15 cellular contexts compared by ENCODE assay signal in the genomic region with DNA sequence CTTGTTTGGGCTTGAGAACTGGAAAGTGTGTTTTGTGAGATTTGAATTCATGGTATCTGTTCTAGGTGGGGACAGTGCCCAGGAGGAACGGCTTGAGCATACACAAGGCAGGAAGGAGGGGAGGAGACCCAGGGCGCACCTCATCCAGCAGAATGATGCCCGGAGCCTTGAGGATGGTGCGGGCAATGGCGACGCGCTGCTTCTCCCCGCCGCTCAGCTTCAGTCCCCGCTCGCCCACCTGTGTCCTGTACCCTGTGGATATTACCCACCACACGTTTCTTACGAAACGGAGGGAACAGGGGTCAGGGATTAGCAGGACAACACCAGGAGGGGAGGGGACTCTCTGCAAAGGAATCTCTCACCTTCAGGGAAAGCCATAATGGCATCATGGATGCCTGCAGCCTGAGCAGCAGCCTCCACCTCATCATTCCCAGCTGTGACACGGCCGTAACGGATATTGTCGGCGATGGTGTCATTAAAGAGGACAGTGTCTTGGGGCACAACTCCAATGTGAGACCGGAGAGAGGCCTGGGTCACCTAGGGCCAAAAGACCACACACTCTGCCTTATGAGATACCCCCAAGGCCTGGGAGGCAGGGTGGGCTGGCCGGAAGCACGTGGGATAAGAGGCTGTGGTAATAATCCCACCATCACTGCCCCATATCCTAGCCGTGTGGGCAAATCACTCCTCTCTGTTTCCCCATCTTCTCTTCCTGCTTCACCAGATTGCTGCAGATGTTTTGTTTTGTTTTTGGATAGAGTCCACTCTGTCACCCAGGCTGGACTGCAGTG. TPM values are rescaled to one million over a fixed set of nuclear protein-coding genes. Genes with fewer than 3 reads are reported as not detected.
DNase-seq lines count a peak whose midpoint lies in the region; ATAC-seq and TF ChIP-seq lines count a peak whose summit lies in the region.
"Had no signal": no experiment of that assay in that cellular context is flagged by ENCODE, and none has a peak within 500 bp of the region (broad histone marks: within the 10 kb centered on the region; RNA-seq: fewer than 3 reads in every experiment).

No MANE protein-coding gene starts in this region.

- peaks cover 0 to 2% (median 0%) of the 10 kb centered on the region in 8 donors for H3K9me3 Mint-ChIP-seq in CD4-positive, alpha-beta memory T cell
- H3K9me3 Mint-ChIP-seq in activated naive CD8-positive, alpha-beta T cell treated with anti-CD3 and anti-CD28 coated beads, Interleukin-2, amount 50 U/mL, for 24 hours, result no peaks in the 10 kb centered on the region
- H3K9me3 Mint-ChIP-seq: H9, WTC11 had no signal

- peaks cover 22 to 54% (median 37%) of the 10 kb centered on the region in 4 donors for H3K4me1 Mint-ChIP-seq in CD4-positive, alpha-beta memory T cell
- H3K4me1 Mint-ChIP-seq in activated naive CD8-positive, alpha-beta T cell treated with anti-CD3 and anti-CD28 coated beads, Interleukin-2, amount 50 U/mL, for 24 hours, result peaks cover 46% of the 10 kb centered on the region

- peak overlapping the region in 7 of 8 donors; percentile 15 to 91 (median 74) for H3K4me3 Mint-ChIP-seq in CD4-positive, alpha-beta memory T cell
- H3K4me3 Mint-ChIP-seq in activated naive CD8-positive, alpha-beta T cell treated with anti-CD3 and anti-CD28 coated beads, Interleukin-2, amount 50 U/mL, for 24 hours, result no peak overlapping the region
- H3K4me3 Mint-ChIP-seq: H9, WTC11 had no signal

- POLR2A ChIA-PET in CD4-positive, alpha-beta memory T cell (lab: Charles Lee; ENCODE audit: partially characterized antibody), result interaction anchor here (0.9 to 15.3 kb wide), 13 partner anchors 19 to 84 kb away, joined by 4 to 424 read pairs (median 7); partner anchors contain the start of genes ANKZF1, ATG9A, CNPPD1 and DNAJB2

- H3K9me2 ChIP-seq in MM.1S (replicated peaks; ENCODE audit: insufficient read depth, low read length), result no peaks in the 10 kb centered on the region

- no peak for DNase-seq in CD4-positive, alpha-beta memory T cell
- DNase-seq in MM.1S (no peak), tibial nerve (ENCODE audit: low spot score in 2 of 2) (no peak)
- DNase-seq in activated naive CD8-positive, alpha-beta T cell treated with anti-CD3 and anti-CD28 coated beads, Interleukin-2, amount 50 U/mL, for 24 hours, result no peak
- DNase-seq: esophagus squamous epithelium, H9, islet precursor cell, NCI-H2081, NCI-H526 treated with DMSO at 0.1 percent for 48 hours had no signal

- TF ChIP-seq POLR2A in tibial nerve (IDR thresholded peaks at IDR 0.05), result no peak

- H3K9me3 ChIP-seq in CD4-positive, alpha-beta memory T cell (ENCODE audit: control insufficient read depth in 1 of 2, low read length in 2 of 2), result no peaks in the 10 kb centered on the region
- no peaks in the 10 kb centered on the region for H3K9me3 ChIP-seq in MM.1S (replicated peaks; ENCODE audit: insufficient read depth, low read length)
- H3K9me3 ChIP-seq in neutrophil, result no peaks in the 10 kb centered on the region
- no peaks in the 10 kb centered on the region for H3K9me3 ChIP-seq in tibial nerve
- H3K9me3 ChIP-seq: esophagus squamous epithelium, heart left ventricle, right atrium auricular region had no signal

- H3K27ac Mint-ChIP-seq in CD4-positive, alpha-beta memory T cell, result peak overlapping the region; percentile 93 to 96 (median 96)
- H3K27ac Mint-ChIP-seq in activated naive CD8-positive, alpha-beta T cell treated with anti-CD3 and anti-CD28 coated beads, Interleukin-2, amount 50 U/mL, for 24 hours, result peak overlapping the region; percentile 74
- H3K27ac Mint-ChIP-seq: WTC11 had no signal

- no peak overlapping the region for H3K9ac ChIP-seq in MM.1S (ENCODE audit: low read length)

- no peak for TF ChIP-seq EP300 in tibial nerve (IDR thresholded peaks at IDR 0.05)

- peaks cover 12% of the 10 kb centered on the region; the same call in 1 of the 2 replicates for H3K79me2 ChIP-seq in MM.1S (ENCODE audit: low read length)

- H2AFZ ChIP-seq in MM.1S (ENCODE audit: low read length), result no peak overlapping the region

- H3K4me2 ChIP-seq in MM.1S (ENCODE audit: low read depth, low read length), result 0 out of 2 replicates have a peak overlapping the region, but pooled peaks have one; percentile 19

- peak overlapping the region; percentile 46 for H3K27ac ChIP-seq in CD4-positive, alpha-beta memory T cell (ENCODE audit: low read depth, low read length)
- H3K27ac ChIP-seq in MM.1S (ENCODE audit: low read length) (peak overlapping the region; percentile 24; the same call in 1 of the 2 replicates), neutrophil (peak overlapping the region; percentile 13), tibial nerve (peak overlapping the region in 1 of 4 donors; percentile 7)
- H3K27ac ChIP-seq: right atrium auricular region had no signal

- H3K36me3 Mint-ChIP-seq in CD4-positive, alpha-beta memory T cell, result peaks cover 11 to 25% of the 10 kb centered on the region in 2 donors
- H3K36me3 Mint-ChIP-seq in activated naive CD8-positive, alpha-beta T cell treated with anti-CD3 and anti-CD28 coated beads, Interleukin-2, amount 50 U/mL, for 24 hours (ENCODE audit: low read depth), result peaks cover 29% of the 10 kb centered on the region

- no peaks in the 10 kb centered on the region for H3K27me3 ChIP-seq in CD4-positive, alpha-beta memory T cell (ENCODE audit: insufficient read depth, low read length)
- H3K27me3 ChIP-seq in MM.1S (replicated peaks; ENCODE audit: insufficient read depth, low read length), result no peaks in the 10 kb centered on the region
- peaks cover 5% of the 10 kb centered on the region for H3K27me3 ChIP-seq in neutrophil
- H3K27me3 ChIP-seq in tibial nerve, result no peaks in the 10 kb centered on the region
- H3K27me3 ChIP-seq: esophagus squamous epithelium, heart left ventricle, right atrium auricular region had no signal

- intact Hi-C loops in CD4-positive, alpha-beta memory T cell (cut with micrococcal nuclease), result loop anchor here (1.0 to 10.0 kb wide), 6 partner anchors 33 to 156 kb away; partner anchors contain the start of genes DNAJB2 and NHEJ1

- no peak for TF ChIP-seq CTCF in MM.1S (IDR thresholded peaks at IDR 0.05; ENCODE audit: low read length)
- TF ChIP-seq CTCF in neutrophil (IDR thresholded peaks at IDR 0.05), result no peak
- TF ChIP-seq CTCF in tibial nerve (IDR thresholded peaks at IDR 0.05), result no peak

- CTCF ChIA-PET in CD4-positive, alpha-beta memory T cell (lab: Charles Lee; ENCODE audit: partially characterized antibody), result interaction anchor here (0.7 to 14.5 kb wide), 29 partner anchors 10 to 176 kb away, joined by 3 to 253 read pairs (median 4); partner anchors contain the start of genes ANKZF1, ATG9A, CNPPD1 and DNAJB2

- peaks cover 38% of the 10 kb centered on the region for H3K4me1 ChIP-seq in CD4-positive, alpha-beta memory T cell (ENCODE audit: insufficient read depth, low read length)
- peaks cover 10% of the 10 kb centered on the region; the same call in 1 of the 2 replicates for H3K4me1 ChIP-seq in MM.1S (ENCODE audit: low read length)
- peaks cover 52 to 62% of the 10 kb centered on the region in 2 experiments for H3K4me1 ChIP-seq in neutrophil (ENCODE audit: control insufficient read depth in 1 of 2, insufficient read depth in 1 of 2, low read depth in 1 of 2, low read length in 1 of 2)
- H3K4me1 ChIP-seq in tibial nerve, result peaks cover 0 to 26% (median 12%) of the 10 kb centered on the region in 4 donors

- no peaks in the 10 kb centered on the region for H3K27me3 Mint-ChIP-seq in CD4-positive, alpha-beta memory T cell
- no peaks in the 10 kb centered on the region for H3K27me3 Mint-ChIP-seq in activated naive CD8-positive, alpha-beta T cell treated with anti-CD3 and anti-CD28 coated beads, Interleukin-2, amount 50 U/mL, for 24 hours

- peaks cover 12% of the 10 kb centered on the region for H3F3A ChIP-seq in MM.1S (ENCODE audit: insufficient read depth, low read length)

- H3K36me3 ChIP-seq in CD4-positive, alpha-beta memory T cell (ENCODE audit: insufficient read depth, low read length), result peaks cover 24% of the 10 kb centered on the region
- no peaks in the 10 kb centered on the region for H3K36me3 ChIP-seq in MM.1S (replicated peaks; ENCODE audit: insufficient read depth, low read length)
- peaks cover 50% of the 10 kb centered on the region for H3K36me3 ChIP-seq in neutrophil
- peaks cover 0 to 77% (median 15%) of the 10 kb centered on the region in 3 donors for H3K36me3 ChIP-seq in tibial nerve

- H3K4me3 ChIP-seq in CD4-positive, alpha-beta memory T cell (ENCODE audit: low read length in 2 of 2), result no peak overlapping the region
- H3K4me3 ChIP-seq in MM.1S (ENCODE audit: low read length) (no peak overlapping the region), neutrophil (ENCODE audit: low read depth in 1 of 2, low read length in 1 of 2) (no peak overlapping the region), tibial nerve (no peak overlapping the region)
- H3K4me3 ChIP-seq: esophagus squamous epithelium, heart left ventricle, right atrium auricular region had no signal

- no peaks in the 10 kb centered on the region for H4K20me1 ChIP-seq in MM.1S (ENCODE audit: insufficient read depth, low read length)

- no peak for ATAC-seq in activated naive CD8-positive, alpha-beta T cell treated with anti-CD3 and anti-CD28 coated beads, Interleukin-2, amount 50 U/mL, for 24 hours
- no peak for ATAC-seq in HG03439 (IDR thresholded peaks at IDR 0.05; ENCODE audit: unreplicated experiment)
- ATAC-seq in GM18520 (IDR thresholded peaks at IDR 0.05; ENCODE audit: unreplicated experiment), result no peak
- ATAC-seq: heart left ventricle, WTC11 had no signal

- 89 to 93% methylated on average over 23 of the region's 23 CpGs for WGBS in tibial nerve, 2 donors

RNA-seq across cellular contexts. Expression of gene ZFAND2B, which starts 4.2 kb away (rescaled TPM):
- total RNA-seq in CD4-positive, alpha-beta memory T cell, result 10 to 100 TPM; 73.3 to 79.8 TPM
- 10 to 100 TPM; 76.3 to 81.5 TPM for polyA plus RNA-seq in CD4-positive, alpha-beta memory T cell
- 10 to 100 TPM; 30.3 to 58.8 (median 50.5) TPM for total RNA-seq in tibial nerve

RNA-seq across cellular contexts. Expression of gene ABCB6, which starts 8.0 kb away (rescaled TPM):
- 10 to 100 TPM; 10.7 to 11.1 TPM for total RNA-seq in CD4-positive, alpha-beta memory T cell
- 1 to 10 TPM; 1.4 to 4.3 TPM for polyA plus RNA-seq in CD4-positive, alpha-beta memory T cell
- 10 to 100 TPM; 22.7 to 43.2 (median 36.1) TPM for total RNA-seq in tibial nerve

RNA-seq across cellular contexts. Expression of gene ATG9A, which starts 18.7 kb away (rescaled TPM):
- 10 to 100 TPM; 48.7 to 53.0 TPM for total RNA-seq in CD4-positive, alpha-beta memory T cell
- polyA plus RNA-seq in CD4-positive, alpha-beta memory T cell, result 10 to 100 TPM; 10.3 to 27.8 TPM
- total RNA-seq in tibial nerve, result 10 to 100 TPM; 23.4 to 40.0 (median 30.5) TPM

RNA-seq across cellular contexts. Expression of gene ANKZF1, which starts 18.8 kb away (rescaled TPM):
- total RNA-seq in CD4-positive, alpha-beta memory T cell, result 100 to 1,000 TPM; 244 to 260 TPM
- 10 to 100 TPM; 22.1 to 49.5 TPM for polyA plus RNA-seq in CD4-positive, alpha-beta memory T cell
- total RNA-seq in tibial nerve, result 100 to 1,000 TPM in 2 of 4 donors, 10 to 100 TPM in 2; 84.5 to 106 (median 97.6) TPM

RNA-seq across cellular contexts. Expression of gene RETREG2, which starts 32.7 kb away (rescaled TPM):
- total RNA-seq in CD4-positive, alpha-beta memory T cell, result 100 to 1,000 TPM; 123 to 128 TPM
- polyA plus RNA-seq in CD4-positive, alpha-beta memory T cell, result 10 to 100 TPM; 76.5 to 82.2 TPM
- total RNA-seq in tibial nerve, result 10 to 100 TPM; 45.8 to 59.4 (median 54.3) TPM
